In genomic region chr12:14264316-14264715, GRCh38 we compare ENCODE assay signal across 18 cellular contexts.
DNase-seq lines count a peak whose midpoint lies in the region; ATAC-seq, FAIRE-seq and TF ChIP-seq lines count a peak whose summit lies in the region.
"Had no signal": no experiment of that assay in that cellular context is flagged by ENCODE, and none has a peak within 500 bp of the region (broad histone marks: within the 10 kb centered on the region; RNA-seq: fewer than 3 reads in every experiment).

No MANE protein-coding gene starts in this region.

- H4K12ac ChIP-seq in trophoblast cell (ENCODE audit: low read depth, low read length) = no peak overlapping the region

- H4K8ac ChIP-seq in trophoblast cell (ENCODE audit: low read depth, low read length) = peak overlapping the region; percentile 31

- peak overlapping the region; percentile 92 for H2AK5ac ChIP-seq in trophoblast cell (ENCODE audit: low read length)

- CTCF ChIA-PET in HEK293 (lab: Yijun Ruan, JAX) = interaction anchor here (1.5 kb wide), 1 partner anchor 190 kb away, joined by 3 read pairs; no protein-coding TSS in a partner anchor

- peaks cover 27% of the 10 kb centered on the region for H3K79me1 ChIP-seq in trophoblast cell (ENCODE audit: low read length)

- POLR2A ChIA-PET in HEK293 (lab: Yijun Ruan, JAX) = no interaction called here

- no peak for TF ChIP-seq CTCF in HEK293 (tag by site-specific recombination; IDR thresholded peaks at IDR 0.05)

- no peaks in the 10 kb centered on the region for H3K27me3 ChIP-seq in trophoblast cell (ENCODE audit: insufficient read depth, low read length)
- H3K27me3 ChIP-seq: cardiac muscle cell had no signal

- peak overlapping the region; percentile 60 for H4K91ac ChIP-seq in trophoblast cell (ENCODE audit: low read depth, low read length)

- peaks cover 2% of the 10 kb centered on the region for H3K79me2 ChIP-seq in trophoblast cell (ENCODE audit: control insufficient read depth, insufficient read depth, low read length, poor library complexity)

- peak overlapping the region; percentile 9 for H3K14ac ChIP-seq in trophoblast cell (ENCODE audit: low read length)

- DNase-seq in SK-N-MC (ENCODE audit: low read depth, low spot score) (no peak), fibroblast of gingiva (ENCODE audit: low read depth) (peak; percentile 6), trophoblast cell (peak; percentile 31 to 66), frontal cortex (ENCODE audit: low spot score in 2 of 2) (no peak)
- DNase-seq: activated CD4-positive, alpha-beta T cell treated with anti-CD3 and anti-CD28 coated beads for 48 hours; activated T-cell treated with anti-CD3 and anti-CD28 coated beads for 4 hours; C1 segment of cervical spinal cord; effector CD8-positive, alpha-beta T cell; NCI-H1105; NCI-H2171; retina; T-helper 9 cell had no signal

- H3K27ac ChIP-seq in HEK293 (ENCODE audit: extremely low read depth, low read depth, low read length) (no peak overlapping the region), SK-N-MC (peak overlapping the region; percentile 94), trophoblast cell (ENCODE audit: low read depth, low read length) (peak overlapping the region; percentile 88)
- H3K27ac ChIP-seq: cardiac muscle cell had no signal

- FAIRE-seq in frontal cortex (lab: Jason Lieb, UNC) = no peak
- FAIRE-seq: HTR-8/SVneo had no signal

- peak overlapping the region; percentile 98 for H2BK12ac ChIP-seq in trophoblast cell (ENCODE audit: low read length)

- peak overlapping the region; percentile 97 for H2BK5ac ChIP-seq in trophoblast cell (ENCODE audit: low read depth, low read length, poor library complexity)

- H3K4me1 ChIP-seq in HEK293 (ENCODE audit: control insufficient read depth, insufficient read depth, low read length) (peaks cover 3% of the 10 kb centered on the region; the same call in 1 of the 2 replicates), trophoblast cell (ENCODE audit: control insufficient read depth in 1 of 2, insufficient read depth in 2 of 2, low read length in 2 of 2) (peaks cover 6 to 9% of the 10 kb centered on the region in 2 experiments)

- H3K4me3 ChIP-seq in HEK293 (ENCODE audit: low read depth, low read length) (no peak overlapping the region), SK-N-MC (0 out of 2 replicates have a peak overlapping the region, but pooled peaks have one; percentile 25), trophoblast cell (ENCODE audit: low read depth, low read length) (no peak overlapping the region)
- H3K4me3 ChIP-seq: cardiac muscle cell had no signal

- H3K9me3 ChIP-seq in HEK293 (ENCODE audit: control insufficient read depth, insufficient read depth, low read depth, low read length) = no peaks in the 10 kb centered on the region
- H3K9me3 ChIP-seq in SK-N-MC (ENCODE audit: low read depth, low read length) = peaks cover 17% of the 10 kb centered on the region; the same call in 1 of the 2 replicates
- H3K9me3 ChIP-seq in trophoblast cell (ENCODE audit: insufficient read depth, low read depth, low read length) = peaks cover 2% of the 10 kb centered on the region

- no peak overlapping the region for H3K23ac ChIP-seq in trophoblast cell (ENCODE audit: low read length)

- WGBS in trophoblast cell (ENCODE audit: extremely low coverage, insufficient coverage, insufficient read length) = no CpG with 5 or more reads among the region's 2 CpGs

- no peak overlapping the region for H2AFZ ChIP-seq in trophoblast cell (ENCODE audit: insufficient read depth, low read length, poor library complexity)

- H3K4ac ChIP-seq in trophoblast cell (ENCODE audit: low read depth, low read length) = peak overlapping the region; percentile 77

- H2BK120ac ChIP-seq in trophoblast cell (ENCODE audit: insufficient read depth, low read length, poor library complexity) = peak overlapping the region; percentile 75

- H3K4me2 ChIP-seq in trophoblast cell (ENCODE audit: low read length) = no peak overlapping the region

- H3K36me3 ChIP-seq in HEK293 (ENCODE audit: control insufficient read depth in 2 of 2, insufficient read depth in 1 of 2, low read length in 2 of 2) (no peaks in the 10 kb centered on the region), SK-N-MC (ENCODE audit: insufficient read depth, low read length) (peaks cover 3% of the 10 kb centered on the region; the same call in 1 of the 2 replicates), trophoblast cell (ENCODE audit: control insufficient read depth in 1 of 2, insufficient read depth in 2 of 2, low read length in 2 of 2) (peaks cover 0 to 3% of the 10 kb centered on the region in 2 experiments)
- H3K36me3 ChIP-seq: cardiac muscle cell had no signal

- H3K18ac ChIP-seq in trophoblast cell (ENCODE audit: low read length) = no peak overlapping the region

- H3K9ac ChIP-seq in SK-N-MC (ENCODE audit: insufficient read length) (no peak overlapping the region), trophoblast cell (ENCODE audit: low read length) (no peak overlapping the region)

- no peak for ATAC-seq in HG02884 (IDR thresholded peaks at IDR 0.05; ENCODE audit: unreplicated experiment)
- no peak for ATAC-seq in HG02970 (IDR thresholded peaks at IDR 0.05; ENCODE audit: low FRiP score, unreplicated experiment)
- ATAC-seq: activated naive CD4-positive, alpha-beta T cell treated with anti-CD3 and anti-CD28 coated beads, Interleukin-2, amount 50 U/mL, for 72 hours had no signal

TF ChIP-seq in HEK293, 187 proteins besides CTCF, POLR2A, EP300 and RAD21:
- peak; percentile 91 for TF ChIP-seq SETDB1 (IDR thresholded peaks at IDR 0.05; ENCODE audit: insufficient read length, low read length)
- TF ChIP-seq ZNF10 (tag by site-specific recombination; IDR thresholded peaks at IDR 0.05) = no peak
- no peak for TF ChIP-seq ZNF596 (tag by site-specific recombination; IDR thresholded peaks at IDR 0.05)
- TF ChIP-seq YY1 (tag by site-specific recombination; IDR thresholded peaks at IDR 0.05) = no peak
- no peak for TF ChIP-seq ZNF843 (tag by site-specific recombination; IDR thresholded peaks at IDR 0.05)
- no peak for TF ChIP-seq ZNF398 (tag by site-specific recombination; IDR thresholded peaks at IDR 0.05)
- TF ChIP-seq ZNF621 (tag by site-specific recombination; IDR thresholded peaks at IDR 0.05) = no peak
- TF ChIP-seq, protein P1, sequence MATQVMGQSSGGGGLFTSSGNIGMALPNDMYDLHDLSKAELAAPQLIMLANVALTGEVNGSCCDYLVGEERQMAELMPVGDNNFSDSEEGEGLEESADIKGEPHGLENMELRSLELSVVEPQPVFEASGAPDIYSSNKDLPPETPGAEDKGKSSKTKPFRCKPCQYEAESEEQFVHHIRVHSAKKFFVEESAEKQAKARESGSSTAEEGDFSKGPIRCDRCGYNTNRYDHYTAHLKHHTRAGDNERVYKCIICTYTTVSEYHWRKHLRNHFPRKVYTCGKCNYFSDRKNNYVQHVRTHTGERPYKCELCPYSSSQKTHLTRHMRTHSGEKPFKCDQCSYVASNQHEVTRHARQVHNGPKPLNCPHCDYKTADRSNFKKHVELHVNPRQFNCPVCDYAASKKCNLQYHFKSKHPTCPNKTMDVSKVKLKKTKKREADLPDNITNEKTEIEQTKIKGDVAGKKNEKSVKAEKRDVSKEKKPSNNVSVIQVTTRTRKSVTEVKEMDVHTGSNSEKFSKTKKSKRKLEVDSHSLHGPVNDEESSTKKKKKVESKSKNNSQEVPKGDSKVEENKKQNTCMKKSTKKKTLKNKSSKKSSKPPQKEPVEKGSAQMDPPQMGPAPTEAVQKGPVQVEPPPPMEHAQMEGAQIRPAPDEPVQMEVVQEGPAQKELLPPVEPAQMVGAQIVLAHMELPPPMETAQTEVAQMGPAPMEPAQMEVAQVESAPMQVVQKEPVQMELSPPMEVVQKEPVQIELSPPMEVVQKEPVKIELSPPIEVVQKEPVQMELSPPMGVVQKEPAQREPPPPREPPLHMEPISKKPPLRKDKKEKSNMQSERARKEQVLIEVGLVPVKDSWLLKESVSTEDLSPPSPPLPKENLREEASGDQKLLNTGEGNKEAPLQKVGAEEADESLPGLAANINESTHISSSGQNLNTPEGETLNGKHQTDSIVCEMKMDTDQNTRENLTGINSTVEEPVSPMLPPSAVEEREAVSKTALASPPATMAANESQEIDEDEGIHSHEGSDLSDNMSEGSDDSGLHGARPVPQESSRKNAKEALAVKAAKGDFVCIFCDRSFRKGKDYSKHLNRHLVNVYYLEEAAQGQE (tag by site-specific recombination; IDR thresholded peaks at IDR 0.05) = peak; percentile 92

Comparison
In these comparisons a context has a peak if more than half of its experiments do, and no peak if none do; other contexts are left out.
1. DNase-seq: peak in fibroblast of gingiva (single experiment) and trophoblast cell (2 of 2); none in SK-N-MC (single experiment) and frontal cortex (0 of 2).